In genomic region chr20:51444472-51444871, GRCh38 we compare ENCODE assay signal across 21 cellular contexts.
DNase-seq lines count a peak whose midpoint lies in the region; TF ChIP-seq lines count a peak whose summit lies in the region.
"Had no signal": no experiment of that assay in that cellular context is flagged by ENCODE, and none has a peak within 500 bp of the region (broad histone marks: within the 10 kb centered on the region; RNA-seq: fewer than 3 reads in every experiment).

No MANE protein-coding gene starts in this region.

- no peak overlapping the region for H3K4me3 Mint-ChIP-seq in osteocyte (ENCODE audit: unreplicated experiment)
- H3K4me3 Mint-ChIP-seq: activated naive CD4-positive, alpha-beta T cell treated with anti-CD3 and anti-CD28 coated beads for 36 hours had no signal

- no peaks in the 10 kb centered on the region for H3K9me3 ChIP-seq in BLaER1 treated with 17β-estradiol and CSF1 and Interleukin-3, amounts not matched to agents 10 nM and 100 nM (replicated peaks in 1 of 11)
- no peaks in the 10 kb centered on the region for H3K9me3 ChIP-seq in OCI-LY1 (ENCODE audit: low read length)
- H3K9me3 ChIP-seq in MM.1S (replicated peaks; ENCODE audit: insufficient read depth, low read length) = no peaks in the 10 kb centered on the region
- H3K9me3 ChIP-seq: body of pancreas had no signal

- TF ChIP-seq CTCF in OCI-LY1 (IDR thresholded peaks at IDR 0.05; ENCODE audit: low read length) (no peak), fibroblast of mammary gland (conservative IDR thresholded peaks at IDR 0.05; ENCODE audit: control insufficient read depth, insufficient read depth, low read depth, low read length) (no peak), osteocyte (IDR thresholded peaks at IDR 0.05) (no peak), MM.1S (IDR thresholded peaks at IDR 0.05; ENCODE audit: low read length) (no peak)

- no peaks in the 10 kb centered on the region for H3K27me3 ChIP-seq in BLaER1 treated with 17β-estradiol and CSF1 and Interleukin-3, amounts not matched to agents 10 nM and 100 nM
- H3K27me3 ChIP-seq in OCI-LY1 (ENCODE audit: insufficient read depth, low read length) (no peaks in the 10 kb centered on the region), MM.1S (replicated peaks; ENCODE audit: insufficient read depth, low read length) (no peaks in the 10 kb centered on the region)
- H3K27me3 ChIP-seq: body of pancreas, dorsolateral prefrontal cortex had no signal

- H3F3A ChIP-seq in OCI-LY1 (ENCODE audit: insufficient read depth, low read length) (no peaks in the 10 kb centered on the region), MM.1S (ENCODE audit: insufficient read depth, low read length) (no peaks in the 10 kb centered on the region)

- peak; percentile 47 for DNase-seq in fibroblast of mammary gland (ENCODE audit: low read depth)
- DNase-seq in osteocyte (ENCODE audit: extremely low spot score, unreplicated experiment) = no peak
- DNase-seq in NCI-H2029 treated with DMSO at 0.1 percent for 48 hours (lab: John Stamatoyannopoulos, UW) = no peak
- DNase-seq in NCI-H187 treated with DMSO at 0.1 percent for 48 hours (lab: John Stamatoyannopoulos, UW) = no peak
- DNase-seq in NCI-H1436 (lab: John Stamatoyannopoulos, UW) = no peak
- no peak for DNase-seq in MM.1S
- DNase-seq: activated CD4-positive, CD25-positive, alpha-beta regulatory T cell; activated CD8-positive, alpha-beta memory T cell treated with anti-CD3 and anti-CD28 coated beads, Interleukin-2, amount 50 U/mL, for 48 hours; activated naive CD4-positive, alpha-beta T cell treated with anti-CD3 and anti-CD28 coated beads for 36 hours; AML-193; body of pancreas; DND-41; dorsolateral prefrontal cortex; GOT3; left colon; NCI-H2081 treated with DMSO at 0.1 percent for 48 hours; NCI-H69; RPMI8226; stimulated activated CD4-positive, alpha-beta T cell treated with anti-CD3 and anti-CD28 coated beads, Interleukin-15, amount 100 ng/mL, for 24 hours had no signal

- no peak overlapping the region for H3K9ac ChIP-seq in BLaER1 treated with 17β-estradiol and CSF1 and Interleukin-3, amounts not matched to agents 10 nM and 100 nM
- H3K9ac ChIP-seq in OCI-LY1 (ENCODE audit: low read length) = no peak overlapping the region
- H3K9ac ChIP-seq in MM.1S (ENCODE audit: low read length) = no peak overlapping the region

- H3K27ac ChIP-seq in BLaER1 treated with 17β-estradiol and CSF1 and Interleukin-3, amounts not matched to agents 10 nM and 100 nM = peak overlapping the region in 5 of 11 experiments; percentile 2 to 39 (median 10); a peak in 3 of 22 replicates
- H3K27ac ChIP-seq in OCI-LY1 (ENCODE audit: low read depth, low read length, poor library complexity, severe bottlenecking) (peak overlapping the region; percentile 22), MM.1S (ENCODE audit: low read length) (no peak overlapping the region)
- H3K27ac ChIP-seq: body of pancreas, dorsolateral prefrontal cortex had no signal

- 0 out of 22 replicates have a peak, but pooled peaks cover 0 to 4% (median 0%) of the 10 kb centered on the region in 11 experiments for H4K20me1 ChIP-seq in BLaER1 treated with 17β-estradiol and CSF1 and Interleukin-3, amounts not matched to agents 10 nM and 100 nM
- H4K20me1 ChIP-seq in OCI-LY1 (ENCODE audit: insufficient read depth, low read length) = no peaks in the 10 kb centered on the region
- no peaks in the 10 kb centered on the region for H4K20me1 ChIP-seq in MM.1S (ENCODE audit: insufficient read depth, low read length)

- H3K4me3 ChIP-seq in BLaER1 treated with 17β-estradiol and CSF1 and Interleukin-3, amounts not matched to agents 10 nM and 100 nM = no peak overlapping the region
- H3K4me3 ChIP-seq in OCI-LY1 (ENCODE audit: low read depth, low read length, poor library complexity, severe bottlenecking) (no peak overlapping the region), fibroblast of mammary gland (ENCODE audit: control insufficient read depth, low read depth, low read length) (no peak overlapping the region), MM.1S (ENCODE audit: low read length) (no peak overlapping the region)
- H3K4me3 ChIP-seq: body of pancreas, dorsolateral prefrontal cortex had no signal

- peak overlapping the region; percentile 60 for H3K27ac Mint-ChIP-seq in osteocyte (ENCODE audit: unreplicated experiment)
- H3K27ac Mint-ChIP-seq: activated naive CD4-positive, alpha-beta T cell treated with anti-CD3 and anti-CD28 coated beads for 36 hours had no signal

- peak overlapping the region in 10 of 11 experiments; percentile 10 to 82 (median 45); a peak in 14 of 22 replicates for H3K4me2 ChIP-seq in BLaER1 treated with 17β-estradiol and CSF1 and Interleukin-3, amounts not matched to agents 10 nM and 100 nM
- H3K4me2 ChIP-seq in OCI-LY1 (ENCODE audit: low read length) = no peak overlapping the region
- H3K4me2 ChIP-seq in MM.1S (ENCODE audit: low read depth, low read length) = no peak overlapping the region

- H2AFZ ChIP-seq in OCI-LY1 (ENCODE audit: low read length) (no peak overlapping the region), MM.1S (ENCODE audit: low read length) (no peak overlapping the region)

- H3K27me3 Mint-ChIP-seq in osteocyte (ENCODE audit: unreplicated experiment) = no peaks in the 10 kb centered on the region

- no peaks in the 10 kb centered on the region for H3K9me3 Mint-ChIP-seq in osteocyte (ENCODE audit: unreplicated experiment)
- H3K9me3 Mint-ChIP-seq: activated naive CD4-positive, alpha-beta T cell treated with anti-CD3 and anti-CD28 coated beads for 36 hours had no signal

- H3K79me2 ChIP-seq in OCI-LY1 (ENCODE audit: insufficient read depth, low read length) (no peaks in the 10 kb centered on the region), MM.1S (ENCODE audit: low read length) (0 out of 2 replicates have a peak, but pooled peaks cover 6% of the 10 kb centered on the region)

- no peaks in the 10 kb centered on the region for H3K36me3 Mint-ChIP-seq in osteocyte (ENCODE audit: unreplicated experiment)

- peaks cover 26 to 77% (median 60%) of the 10 kb centered on the region in 10 experiments for H3K4me1 ChIP-seq in BLaER1 treated with 17β-estradiol and CSF1 and Interleukin-3, amounts not matched to agents 10 nM and 100 nM
- H3K4me1 ChIP-seq in OCI-LY1 (ENCODE audit: insufficient read depth, low read length, severe bottlenecking) (peaks cover 58% of the 10 kb centered on the region), MM.1S (ENCODE audit: low read length) (no peaks in the 10 kb centered on the region)
- H3K4me1 ChIP-seq: body of pancreas had no signal

- H3K36me3 ChIP-seq in BLaER1 treated with 17β-estradiol and CSF1 and Interleukin-3, amounts not matched to agents 10 nM and 100 nM = peaks cover 0 to 23% (median 0%) of the 10 kb centered on the region in 11 experiments; a peak in 5 of 22 replicates
- H3K36me3 ChIP-seq in OCI-LY1 (ENCODE audit: insufficient read depth, low read length) (peaks cover 52% of the 10 kb centered on the region), MM.1S (replicated peaks; ENCODE audit: insufficient read depth, low read length) (no peaks in the 10 kb centered on the region)

- H3K4me1 Mint-ChIP-seq in osteocyte (ENCODE audit: unreplicated experiment) = peaks cover 44% of the 10 kb centered on the region

- H3K9me2 ChIP-seq in OCI-LY1 (ENCODE audit: low read depth, low read length) = no peaks in the 10 kb centered on the region
- H3K9me2 ChIP-seq in MM.1S (replicated peaks; ENCODE audit: insufficient read depth, low read length) = no peaks in the 10 kb centered on the region

Comparison
In these comparisons a context has a peak if more than half of its experiments do, and no peak if none do; other contexts are left out.
1. H3K4me2 ChIP-seq: peak in BLaER1 treated with 17β-estradiol and CSF1 and Interleukin-3, amounts not matched to agents 10 nM and 100 nM (10 of 11); none in OCI-LY1 (single experiment) and MM.1S (single experiment).